8 cellular contexts compared by ENCODE assay signal in genomic region chr3:15647629-15648167, GRCh38. TPM values are rescaled to one million over a fixed set of nuclear protein-coding genes. Genes with fewer than 3 reads are reported as not detected.
DNase-seq lines count a peak whose midpoint lies in the region; ATAC-seq lines count a peak whose summit lies in the region.

No MANE protein-coding gene starts in this region.

- H3K9ac ChIP-seq in skeletal muscle satellite cell (ENCODE audit: low read depth, low read length): peak overlapping the region; percentile 89

- POLR2A ChIA-PET in activated CD8-positive, alpha-beta T cell treated with anti-CD3 and anti-CD28 coated beads, Interleukin-2, amount 10 ng/mL, durations not matched to agents 7 days and 5 days (lab: Charles Lee): no interaction called here

- H3K4me3 ChIP-seq in skeletal muscle satellite cell (ENCODE audit: low read length): peak overlapping the region; percentile 17

- peaks cover 48% of the 10 kb centered on the region for H3K4me1 Mint-ChIP-seq in activated CD8-positive, alpha-beta T cell treated with anti-CD3 and anti-CD28 coated beads, Interleukin-2, amount 10 ng/mL, durations not matched to agents 7 days and 5 days (ENCODE audit: low read depth)

- peaks cover 18% of the 10 kb centered on the region for H3K36me3 Mint-ChIP-seq in activated CD8-positive, alpha-beta T cell treated with anti-CD3 and anti-CD28 coated beads, Interleukin-2, amount 10 ng/mL, durations not matched to agents 7 days and 5 days (ENCODE audit: low read depth)

- peaks cover 6% of the 10 kb centered on the region for H3K9me3 Mint-ChIP-seq in activated CD8-positive, alpha-beta T cell treated with anti-CD3 and anti-CD28 coated beads, Interleukin-2, amount 10 ng/mL, durations not matched to agents 7 days and 5 days (ENCODE audit: insufficient read depth)

- peak overlapping the region; percentile 79 for H3K27ac Mint-ChIP-seq in activated CD8-positive, alpha-beta T cell treated with anti-CD3 and anti-CD28 coated beads, Interleukin-2, amount 10 ng/mL, durations not matched to agents 7 days and 5 days

- peaks cover 17% of the 10 kb centered on the region for H3K27me3 Mint-ChIP-seq in activated CD8-positive, alpha-beta T cell treated with anti-CD3 and anti-CD28 coated beads, Interleukin-2, amount 10 ng/mL, durations not matched to agents 7 days and 5 days (ENCODE audit: low read depth)

- H3K9me3 ChIP-seq in skeletal muscle satellite cell (replicated peaks; ENCODE audit: low read length): no peaks in the 10 kb centered on the region

- H3K4me3 Mint-ChIP-seq in activated CD8-positive, alpha-beta T cell treated with anti-CD3 and anti-CD28 coated beads, Interleukin-2, amount 10 ng/mL, durations not matched to agents 7 days and 5 days: peak overlapping the region; percentile 46

- DNase-seq in GDM1 (lab: John Stamatoyannopoulos, UW): peak; percentile 79
- DNase-seq in LHCN-M2 (ENCODE audit: low read depth): peak; percentile 100
- DNase-seq in activated CD8-positive, alpha-beta T cell treated with anti-CD3 and anti-CD28 coated beads, Interleukin-2, amount 10 ng/mL, durations not matched to agents 7 days and 5 days: peak; percentile 87
- no peak for DNase-seq in OCI-M2 (lab: John Stamatoyannopoulos, UW; ENCODE audit: unreplicated experiment)
- DNase-seq in DMS114 treated with DMSO at 0.1 percent for 48 hours (lab: John Stamatoyannopoulos, UW; ENCODE audit: unreplicated experiment): no peak

- H3K27me3 ChIP-seq in skeletal muscle satellite cell (ENCODE audit: control insufficient read depth, insufficient read depth, low read length): no peaks in the 10 kb centered on the region

- peak; percentile 92 for ATAC-seq in GM21717 (IDR thresholded peaks at IDR 0.05; ENCODE audit: unreplicated experiment)
- ATAC-seq in activated CD8-positive, alpha-beta T cell treated with anti-CD3 and anti-CD28 coated beads, Interleukin-2, amount 10 ng/mL, durations not matched to agents 7 days and 5 days: peak; percentile 94
- ATAC-seq in esophagus mucosa: peak; percentile 29

- H3K4me2 ChIP-seq in skeletal muscle satellite cell (ENCODE audit: low read length): peak overlapping the region; percentile 66

- CTCF ChIA-PET in activated CD8-positive, alpha-beta T cell treated with anti-CD3 and anti-CD28 coated beads, Interleukin-2, amount 10 ng/mL, durations not matched to agents 7 days and 5 days (lab: Charles Lee): interaction anchor here (0.7 to 2.7 kb wide), 5 partner anchors 17 to 442 kb away, joined by 3 to 12 read pairs (median 3); partner anchors contain the start of gene CAPN7

- no peaks in the 10 kb centered on the region for H3K36me3 ChIP-seq in skeletal muscle satellite cell (ENCODE audit: insufficient read depth, low read length)

- peaks cover 40% of the 10 kb centered on the region for H3K4me1 ChIP-seq in skeletal muscle satellite cell (ENCODE audit: control insufficient read depth, insufficient read depth, low read length)

RNA-seq across cellular contexts. Expression of gene BTD, which starts 46.2 kb away (rescaled TPM):
- 33.0 and 40.5 TPM in 2 replicates for total RNA-seq in LHCN-M2 (2014; rRNA removed)
- polyA plus RNA-seq in LHCN-M2 (2012): 34.6 TPM
- total RNA-seq in activated CD8-positive, alpha-beta T cell treated with anti-CD3 and anti-CD28 coated beads, Interleukin-2, amount 10 ng/mL, durations not matched to agents 7 days and 5 days: 1 to 10 TPM; 7.1 to 7.5 TPM
- 8.3 TPM for total RNA-seq in esophagus mucosa
- 7.4 and 12.9 TPM in 2 replicates for total RNA-seq in skeletal muscle satellite cell (2012; rRNA removed)

RNA-seq across cellular contexts. Expression of gene HACL1, which starts 46.3 kb away (rescaled TPM):
- total RNA-seq in LHCN-M2 (2014; rRNA removed): 18.9 and 20.2 TPM in 2 replicates
- 14.3 TPM for polyA plus RNA-seq in LHCN-M2 (2012)
- 10 to 100 TPM; 23.9 to 24.9 TPM for total RNA-seq in activated CD8-positive, alpha-beta T cell treated with anti-CD3 and anti-CD28 coated beads, Interleukin-2, amount 10 ng/mL, durations not matched to agents 7 days and 5 days
- 9.6 TPM for total RNA-seq in esophagus mucosa
- total RNA-seq in skeletal muscle satellite cell (2012; rRNA removed): 24.1 and 24.9 TPM in 2 replicates

Comparison
In these comparisons a context has a peak if more than half of its experiments do, and no peak if none do; other contexts are left out.
1. DNase-seq: peak in GDM1 (single experiment), LHCN-M2 (single experiment) and activated CD8-positive, alpha-beta T cell treated with anti-CD3 and anti-CD28 coated beads, Interleukin-2, amount 10 ng/mL, durations not matched to agents 7 days and 5 days (single experiment); none in OCI-M2 (single experiment) and DMS114 treated with DMSO at 0.1 percent for 48 hours (single experiment).
2. ATAC-seq: peak in every context shown above with its lines; median percentile 94 in activated CD8-positive, alpha-beta T cell treated with anti-CD3 and anti-CD28 coated beads, Interleukin-2, amount 10 ng/mL, durations not matched to agents 7 days and 5 days; 92 in GM21717; 29 in esophagus mucosa.